33 cellular contexts compared by ENCODE assay signal in the genomic region with DNA sequence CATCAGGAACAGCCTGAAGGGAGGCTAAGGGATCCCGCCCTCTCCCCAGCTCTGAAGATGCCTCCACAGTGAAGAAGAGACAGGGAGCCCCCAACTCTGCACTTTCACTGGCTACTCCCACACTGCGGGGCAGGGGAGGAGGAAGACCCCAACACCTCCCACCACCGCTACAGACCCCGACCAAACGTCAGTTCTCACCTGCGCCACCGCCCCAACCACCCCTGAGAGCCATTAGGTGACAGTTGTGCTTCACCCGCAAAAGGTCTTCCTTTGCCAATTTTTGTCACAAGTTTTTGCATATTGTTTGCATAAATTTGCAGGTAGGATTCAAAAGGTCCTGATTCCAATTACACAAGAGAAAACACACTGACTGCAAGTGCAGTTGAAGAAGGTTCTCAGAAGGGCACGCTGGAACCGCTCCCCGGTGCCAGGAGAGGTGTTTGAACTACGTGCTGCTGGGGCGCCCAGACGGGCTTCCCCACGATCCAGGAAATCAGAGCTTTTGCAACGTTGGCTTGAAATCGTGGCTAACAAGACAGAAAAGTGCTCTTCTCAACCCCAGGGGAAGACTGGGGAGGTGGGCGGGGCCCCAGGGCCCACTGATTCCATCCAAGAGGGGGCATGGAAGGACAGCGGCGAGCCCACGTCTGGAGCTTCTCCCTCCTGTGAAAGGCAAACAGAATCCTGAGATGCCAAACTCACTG. TPM values are rescaled to one million over a fixed set of nuclear protein-coding genes. Genes with fewer than 3 reads are reported as not detected.
A peak's percentile ranks its signal among the peaks of the same experiment; 100 is the strongest.
DNase-seq lines count a peak whose midpoint lies in the region; ATAC-seq and TF ChIP-seq lines count a peak whose summit lies in the region.
"Had no signal": no experiment of that assay in that cellular context is flagged by ENCODE, and none has a peak within 500 bp of the region (broad histone marks: within the 10 kb centered on the region; RNA-seq: fewer than 3 reads in every experiment).

No MANE protein-coding gene starts in this region.

- BruUV-seq in MCF 10A (replicated peaks; lab: Mats Ljungman, UMichigan) = no TSS peak

- CTCF ChIA-PET in MCF 10A (lab: Yijun Ruan, JAX) = interaction anchor here (0.6 to 1.4 kb wide), 3 partner anchors 11 to 305 kb away, joined by 3 to 4 read pairs (median 3); partner anchors contain the start of gene UBE2G2
- CTCF ChIA-PET in WTC11 (lab: Charles Lee) = interaction anchor here (0.8 to 1.9 kb wide), 6 partner anchors 9 to 632 kb away, joined by 3 to 7 read pairs (median 4); no protein-coding TSS in a partner anchor

- no peak overlapping the region for H2BK12ac ChIP-seq in mesenchymal stem cell (ENCODE audit: low read length in 2 of 2)

- no peak overlapping the region for H2AK5ac ChIP-seq in mesenchymal stem cell (ENCODE audit: low read length, severe bottlenecking)

- H2BK15ac ChIP-seq in mesenchymal stem cell (ENCODE audit: low read depth, poor library complexity, severe bottlenecking) = no peak overlapping the region

- no peak overlapping the region for H2BK120ac ChIP-seq in mesenchymal stem cell (ENCODE audit: low read depth, low read length)

- H3K4me3 Mint-ChIP-seq in MCF 10A (ENCODE audit: unreplicated experiment) = no peak overlapping the region
- no peak overlapping the region for H3K4me3 Mint-ChIP-seq in WTC11
- H3K4me3 Mint-ChIP-seq: activated CD8-positive, alpha-beta T cell treated with anti-CD3 and anti-CD28 coated beads, Interleukin-2, amount 10 ng/mL, durations not matched to agents 7 days and 5 days; activated naive CD8-positive, alpha-beta T cell; CD4-positive, alpha-beta memory T cell; endodermal cell; mesothelial cell of epicardium; naive thymus-derived CD4-positive, alpha-beta T cell had no signal

- no peak overlapping the region for H3K23ac ChIP-seq in mesenchymal stem cell (ENCODE audit: low read length in 2 of 2)

- no peaks in the 10 kb centered on the region for H3K79me1 ChIP-seq in mesenchymal stem cell (replicated peaks; ENCODE audit: low read length, poor library complexity, severe bottlenecking)

- no peaks in the 10 kb centered on the region for H3K4me1 Mint-ChIP-seq in MCF 10A (ENCODE audit: insufficient read depth, unreplicated experiment)
- H3K4me1 Mint-ChIP-seq in WTC11 = peaks cover 39% of the 10 kb centered on the region
- H3K4me1 Mint-ChIP-seq: CD4-positive, alpha-beta memory T cell had no signal

- H3K36me3 ChIP-seq in breast epithelium = no peaks in the 10 kb centered on the region
- H3K36me3 ChIP-seq in mesenchymal stem cell (ENCODE audit: control insufficient read depth in 1 of 2, insufficient read depth in 2 of 2, low read depth in 1 of 2, low read length in 2 of 2) = no peaks in the 10 kb centered on the region
- no peaks in the 10 kb centered on the region for H3K36me3 ChIP-seq in thyroid gland
- H3K36me3 ChIP-seq in suprapubic skin = no peaks in the 10 kb centered on the region
- H3K36me3 ChIP-seq: MG63, SJCRH30, uterus had no signal

- ATAC-seq in WTC11 (peak; percentile 14; the same call in 1 of the 2 replicates), GM19351 (IDR thresholded peaks at IDR 0.05; ENCODE audit: unreplicated experiment) (no peak)
- ATAC-seq: activated CD8-positive, alpha-beta T cell treated with anti-CD3 and anti-CD28 coated beads, Interleukin-2, amount 10 ng/mL, durations not matched to agents 7 days and 5 days; naive thymus-derived CD4-positive, alpha-beta T cell had no signal

- no peak overlapping the region for H3K4me2 ChIP-seq in mesenchymal stem cell (ENCODE audit: low read length, poor library complexity, severe bottlenecking)

- H3K27me3 ChIP-seq in breast epithelium (no peaks in the 10 kb centered on the region), mesenchymal stem cell (ENCODE audit: control insufficient read depth in 1 of 2, insufficient read depth in 1 of 2, low read length in 2 of 2) (peaks cover 20 to 39% of the 10 kb centered on the region in 2 experiments), thyroid gland (no peaks in the 10 kb centered on the region), suprapubic skin (peaks cover 11% of the 10 kb centered on the region)
- H3K27me3 ChIP-seq: MG63, testis, uterus had no signal

- no peak for TF ChIP-seq EP300 in suprapubic skin (IDR thresholded peaks at IDR 0.05)

- H3K27me3 Mint-ChIP-seq in MCF 10A (ENCODE audit: insufficient read depth, unreplicated experiment) (peaks cover 22% of the 10 kb centered on the region), WTC11 (ENCODE audit: low read depth) (peaks cover 9% of the 10 kb centered on the region; the same call in 1 of the 2 replicates)
- H3K27me3 Mint-ChIP-seq: activated naive CD8-positive, alpha-beta T cell had no signal

- H3K4me1 ChIP-seq in breast epithelium (peaks cover 0 to 6% of the 10 kb centered on the region in 2 donors), mesenchymal stem cell (ENCODE audit: control insufficient read depth, insufficient read depth, low read depth, low read length) (no peaks in the 10 kb centered on the region), thyroid gland (peaks cover 27 to 32% of the 10 kb centered on the region in 2 donors), suprapubic skin (peaks cover 16% of the 10 kb centered on the region)
- H3K4me1 ChIP-seq: parathyroid adenoma, SJCRH30, testis, uterus had no signal

- H3K27ac ChIP-seq in breast epithelium = peak overlapping the region; percentile 66 to 87
- H3K27ac ChIP-seq in mesenchymal stem cell (ENCODE audit: low read length, poor library complexity, severe bottlenecking) = no peak overlapping the region
- H3K27ac ChIP-seq in thyroid gland = peak overlapping the region; percentile 87 to 98 (median 95)
- no peak overlapping the region for H3K27ac ChIP-seq in suprapubic skin
- H3K27ac ChIP-seq: parathyroid adenoma, SJCRH30, testis, uterus had no signal

- H3K9me3 ChIP-seq in breast epithelium (peaks cover 9 to 16% of the 10 kb centered on the region in 2 donors), mesenchymal stem cell (ENCODE audit: control insufficient read depth, low read length) (peaks cover 23% of the 10 kb centered on the region), thyroid gland (no peaks in the 10 kb centered on the region), suprapubic skin (peaks cover 11% of the 10 kb centered on the region)
- H3K9me3 ChIP-seq: SJCRH30, testis, uterus had no signal

- TF ChIP-seq CTCF in breast epithelium (IDR thresholded peaks at IDR 0.05) (no peak), MCF 10A (IDR thresholded peaks at IDR 0.05; ENCODE audit: unreplicated experiment) (no peak), WTC11 (IDR thresholded peaks at IDR 0.05) (no peak), thyroid gland (IDR thresholded peaks at IDR 0.05) (no peak), suprapubic skin (IDR thresholded peaks at IDR 0.05) (no peak)

- peak overlapping the region; percentile 59 for H3K9ac ChIP-seq in mesenchymal stem cell (ENCODE audit: low read length)
- H3K9ac ChIP-seq: parathyroid adenoma had no signal

- no peak overlapping the region for H3K14ac ChIP-seq in mesenchymal stem cell (ENCODE audit: low read length in 2 of 2)

- no peak overlapping the region for H4K91ac ChIP-seq in mesenchymal stem cell (ENCODE audit: low read length)

- H3K36me3 Mint-ChIP-seq in MCF 10A (ENCODE audit: insufficient read depth, unreplicated experiment) (no peaks in the 10 kb centered on the region), WTC11 (peaks cover 35% of the 10 kb centered on the region)

- H3K9me3 Mint-ChIP-seq in MCF 10A (ENCODE audit: unreplicated experiment) (peaks cover 25% of the 10 kb centered on the region), WTC11 (peaks cover 22% of the 10 kb centered on the region)

- H3K27ac Mint-ChIP-seq in MCF 10A (ENCODE audit: low read depth, unreplicated experiment) (no peak overlapping the region), WTC11 (peak overlapping the region; percentile 31)
- H3K27ac Mint-ChIP-seq: activated CD8-positive, alpha-beta T cell treated with anti-CD3 and anti-CD28 coated beads, Interleukin-2, amount 10 ng/mL, durations not matched to agents 7 days and 5 days; activated naive CD8-positive, alpha-beta T cell; activated T-helper 2 cell treated with anti-CD3 and anti-CD28 coated beads, Interferon-gamma antibody, Interleukin-2, Interleukin-4, amounts not matched to agents 10 μg/mL and 5 μg/mL and 100 μg/mL, durations not matched to agents 14 hours and 24 hours and 36 hours; endodermal cell; mesothelial cell of epicardium; naive thymus-derived CD4-positive, alpha-beta T cell had no signal

- WGBS in mesenchymal stem cell = 82% methylated on average over 16 of the region's 21 CpGs
- WGBS in thyroid gland, 2 donors = 52 to 53% methylated on average over 21 of the region's 21 CpGs
- WGBS in suprapubic skin = 59% methylated on average over 21 of the region's 21 CpGs

- H2AFZ ChIP-seq in mesenchymal stem cell (ENCODE audit: low read depth, low read length) = no peak overlapping the region
- H2AFZ ChIP-seq: parathyroid adenoma had no signal

- H2BK5ac ChIP-seq in mesenchymal stem cell (ENCODE audit: low read depth, low read length, poor library complexity, severe bottlenecking) = no peak overlapping the region

- POLR2A ChIA-PET in MCF 10A (lab: Yijun Ruan, JAX) = interaction anchor here (1.0 kb wide), 1 partner anchor 85 kb away, joined by 3 read pairs; no protein-coding TSS in a partner anchor
- POLR2A ChIA-PET in WTC11 (lab: Charles Lee) = no interaction called here

- DNase-seq in breast epithelium (ENCODE audit: low spot score in 2 of 2) (no peak), MCF 10A (ENCODE audit: unreplicated experiment) (no peak), WTC11 (ENCODE audit: low spot score) (no peak), mesenchymal stem cell (no peak), thyroid gland (peak; percentile 53 to 56), NCI-H524 treated with DMSO at 0.1 percent for 48 hours (lab: John Stamatoyannopoulos, UW) (no peak), suprapubic skin (ENCODE audit: low spot score in 2 of 2) (no peak)
- DNase-seq: activated CD4-positive, alpha-beta T cell treated with anti-CD3 and anti-CD28 coated beads for 4 hours; activated CD8-positive, alpha-beta T cell treated with anti-CD3 and anti-CD28 coated beads, Interleukin-2, amount 10 ng/mL, durations not matched to agents 7 days and 5 days; AML-193; CD4-positive, alpha-beta memory T cell; cortex of kidney; glutamatergic neuron; GOT3; KBM-7; MG63; naive thymus-derived CD4-positive, alpha-beta T cell; NCI-H1930; SJCRH30; small intestine; stimulated activated naive CD4-positive, alpha-beta T cell treated with Interleukin-2 at 50 U/mL for 16 hours; SW 1271; testis; uterus had no signal

- no peak overlapping the region for H3K4ac ChIP-seq in mesenchymal stem cell (ENCODE audit: low read depth in 1 of 2, low read length in 2 of 2)

- H4K8ac ChIP-seq in mesenchymal stem cell (ENCODE audit: low read length) = no peak overlapping the region

- peak overlapping the region in 2 of 3 donors; percentile 33 to 59 for H3K4me3 ChIP-seq in breast epithelium
- H3K4me3 ChIP-seq in mesenchymal stem cell (ENCODE audit: insufficient read depth in 1 of 2, low read depth in 1 of 2, low read length in 2 of 2) = peak overlapping the region in 1 of 2 experiments; percentile 71
- H3K4me3 ChIP-seq in thyroid gland (replicated peaks in 1 of 3) = no peak overlapping the region
- no peak overlapping the region for H3K4me3 ChIP-seq in suprapubic skin
- H3K4me3 ChIP-seq: MG63, SJCRH30, testis, uterus had no signal

- no peak overlapping the region for H3K18ac ChIP-seq in mesenchymal stem cell (ENCODE audit: low read depth in 1 of 2, low read length in 2 of 2)

- TF ChIP-seq POLR2A in breast epithelium (IDR thresholded peaks at IDR 0.05) (no peak), thyroid gland (IDR thresholded peaks at IDR 0.05) (no peak), suprapubic skin (IDR thresholded peaks at IDR 0.05) (no peak)

- intact Hi-C loops in breast epithelium (cut with DNase I; ENCODE audit: low total_unique reads) = no loop called here
- intact Hi-C loops in MCF 10A (cut with micrococcal nuclease) = no loop called here
- intact Hi-C loops in thyroid gland (cut with DNase I) = no loop called here

RNA-seq across cellular contexts. Expression of gene LRRC3, which starts 41.0 kb away (rescaled TPM):
- 1 to 10 TPM; 1.6 to 6.4 (median 2.0) TPM for total RNA-seq in breast epithelium
- not detected in 2 replicates for total RNA-seq in MCF 10A (2022)
- total RNA-seq in WTC11 (2021) = 4.4 to 5.7 TPM (median 4.7 TPM) in 3 replicates
- 2.9 TPM for polyA plus RNA-seq in mesenchymal stem cell (2013, experiment 1 of 2)
- 3.1 TPM for polyA plus RNA-seq in mesenchymal stem cell (2013, experiment 2 of 2)
- total RNA-seq in thyroid gland = under 1 TPM; 0.78 to 0.92 (median 0.85) TPM
- total RNA-seq in suprapubic skin = 1 to 10 TPM; 3.9 to 6.2 (median 4.7) TPM
- total RNA-seq: SJCRH30 had no signal

RNA-seq across cellular contexts. Expression of gene KRTAP10-1, which starts 43.6 kb away (rescaled TPM):
- total RNA-seq in breast epithelium (not detected), MCF 10A (2022) (not detected in 2 replicates), WTC11 (2021) (not detected in 3 replicates), thyroid gland (not detected), suprapubic skin (1 to 10 TPM in 2 of 4 donors, under 1 TPM in 1, not detected in 1; 0.83 to 8.5 (median 2.6) TPM)
- not detected for polyA plus RNA-seq in mesenchymal stem cell (2013, experiment 1 of 2)
- polyA plus RNA-seq in mesenchymal stem cell (2013, experiment 2 of 2) = not detected
- total RNA-seq: activated CD8-positive, alpha-beta T cell treated with anti-CD3 and anti-CD28 coated beads, Interleukin-2, amount 10 ng/mL, durations not matched to agents 7 days and 5 days; activated T-helper 2 cell treated with anti-CD3 and anti-CD28 coated beads, Interferon-gamma antibody, Interleukin-2, Interleukin-4, amounts not matched to agents 10 μg/mL and 5 μg/mL and 100 μg/mL, durations not matched to agents 14 hours and 24 hours and 36 hours; CD4-positive, alpha-beta memory T cell; endodermal cell; fibroblast of villous mesenchyme; mesothelial cell of epicardium; naive thymus-derived CD4-positive, alpha-beta T cell; RPMI7951; SJCRH30; testis; uterus had no signal
- polyA plus RNA-seq: CD4-positive, alpha-beta memory T cell; esophagus; naive thymus-derived CD4-positive, alpha-beta T cell; small intestine had no signal

RNA-seq across cellular contexts. Expression of gene KRTAP10-2, which starts 55.0 kb away (rescaled TPM):
- total RNA-seq in breast epithelium (not detected), MCF 10A (2022) (not detected in 2 replicates), WTC11 (2021) (0.16 TPM in 1 of 3 replicates, not detected in the others), thyroid gland (not detected), suprapubic skin (10 to 100 TPM in 2 of 4 donors, under 1 TPM in 1, not detected in 1; 0.76 to 11.1 (median 10.1) TPM)
- polyA plus RNA-seq in mesenchymal stem cell (2013, experiment 1 of 2) = not detected
- polyA plus RNA-seq in mesenchymal stem cell (2013, experiment 2 of 2) = not detected
- total RNA-seq: activated CD8-positive, alpha-beta T cell treated with anti-CD3 and anti-CD28 coated beads, Interleukin-2, amount 10 ng/mL, durations not matched to agents 7 days and 5 days; activated T-helper 2 cell treated with anti-CD3 and anti-CD28 coated beads, Interferon-gamma antibody, Interleukin-2, Interleukin-4, amounts not matched to agents 10 μg/mL and 5 μg/mL and 100 μg/mL, durations not matched to agents 14 hours and 24 hours and 36 hours; CD4-positive, alpha-beta memory T cell; endodermal cell; fibroblast of villous mesenchyme; mesothelial cell of epicardium; naive thymus-derived CD4-positive, alpha-beta T cell; RPMI7951; SJCRH30; testis; uterus had no signal
- polyA plus RNA-seq: CD4-positive, alpha-beta memory T cell; esophagus; naive thymus-derived CD4-positive, alpha-beta T cell; small intestine had no signal

Comparison
In these comparisons a context has a peak if more than half of its experiments do, and no peak if none do; other contexts are left out.
1. DNase-seq: peak in thyroid gland (2 of 2); none in breast epithelium (0 of 2), MCF 10A (single experiment), WTC11 (single experiment), mesenchymal stem cell (single experiment), NCI-H524 treated with DMSO at 0.1 percent for 48 hours (single experiment) and suprapubic skin (0 of 2).
2. H3K27ac ChIP-seq: peak in breast epithelium (2 of 2) and thyroid gland (3 of 3); none in mesenchymal stem cell (single experiment) and suprapubic skin (single experiment).
3. H3K4me3 ChIP-seq: peak in breast epithelium (2 of 3); none in thyroid gland (0 of 3) and suprapubic skin (single experiment).